ENCODE assay signal across 16 cellular contexts in the genomic region with DNA sequence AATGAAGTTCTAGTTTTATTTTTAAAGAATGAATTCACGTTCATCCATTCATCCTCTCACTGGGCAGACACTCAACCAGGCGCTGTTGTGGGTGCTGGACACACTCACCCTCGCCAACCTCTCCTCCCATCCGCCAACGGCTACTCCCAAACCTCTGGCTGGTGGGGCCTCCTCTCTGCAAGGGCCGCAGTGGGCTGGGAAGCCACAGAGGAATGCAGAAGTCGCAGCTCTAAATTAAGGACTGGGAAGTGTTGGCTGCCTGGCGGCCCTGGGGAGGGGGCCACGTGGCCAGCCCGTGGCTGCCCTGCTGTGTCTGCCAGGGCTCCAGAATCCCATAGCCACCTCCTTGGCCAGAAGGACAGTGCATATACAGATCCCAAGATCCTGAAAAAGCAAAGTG. TPM values are rescaled to one million over a fixed set of nuclear protein-coding genes. Genes with fewer than 3 reads are reported as not detected.
DNase-seq lines count a peak whose midpoint lies in the region; ATAC-seq and TF ChIP-seq lines count a peak whose summit lies in the region.
"Had no signal": no experiment of that assay in that cellular context is flagged by ENCODE, and none has a peak within 500 bp of the region (broad histone marks: within the 10 kb centered on the region; RNA-seq: fewer than 3 reads in every experiment).

No MANE protein-coding gene starts in this region.

- H3K27me3 ChIP-seq in neutrophil (no peaks in the 10 kb centered on the region), SJCRH30 (no peaks in the 10 kb centered on the region)

- peaks cover 59% of the 10 kb centered on the region for H3K36me3 Mint-ChIP-seq in T-helper 2 cell treated with Interferon-gamma antibody and Interleukin-4, amounts not matched to agents 5 μg/mL and 100 μg/mL, for 36 hours (ENCODE audit: low read depth)
- H3K36me3 Mint-ChIP-seq in activated naive CD4-positive, alpha-beta T cell treated with anti-CD3 and anti-CD28 coated beads, Interleukin-2, amount 50 U/mL, for 72 hours: peaks cover 28 to 73% of the 10 kb centered on the region in 2 donors

- DNase-seq in T-helper 2 cell treated with Interferon-gamma antibody and Interleukin-4, amounts not matched to agents 5 μg/mL and 100 μg/mL, for 36 hours (ENCODE audit: low spot score): no peak
- DNase-seq in T-helper 2 cell (no peak), SJCRH30 (no peak), NCI-H2196 (lab: John Stamatoyannopoulos, UW; ENCODE audit: unreplicated experiment) (no peak), NCI-H2171 (lab: John Stamatoyannopoulos, UW) (no peak)
- DNase-seq in activated naive CD4-positive, alpha-beta T cell treated with anti-CD3 and anti-CD28 coated beads, Interleukin-2, amount 50 U/mL, for 72 hours (ENCODE audit: low spot score in 2 of 2): no peak
- DNase-seq: effector CD4-positive, alpha-beta T cell; foreskin melanocyte; H9; IMR-90; NCI-H2081; nephron progenitor cell; NK-92 treated with Interleukin-12 subunit alpha and Interleukin-12 subunit beta, amount 100 ng/mL, for 24 hours; small intestine had no signal

- peak overlapping the region; percentile 88 for H3K4me3 Mint-ChIP-seq in T-helper 2 cell treated with Interferon-gamma antibody and Interleukin-4, amounts not matched to agents 5 μg/mL and 100 μg/mL, for 36 hours
- H3K4me3 Mint-ChIP-seq: H9, nephron progenitor cell had no signal

- H3K9me3 Mint-ChIP-seq in T-helper 2 cell treated with Interferon-gamma antibody and Interleukin-4, amounts not matched to agents 5 μg/mL and 100 μg/mL, for 36 hours: no peaks in the 10 kb centered on the region
- H3K9me3 Mint-ChIP-seq in activated naive CD4-positive, alpha-beta T cell treated with anti-CD3 and anti-CD28 coated beads, Interleukin-2, amount 50 U/mL, for 72 hours: no peaks in the 10 kb centered on the region
- H3K9me3 Mint-ChIP-seq: H9 had no signal

- peak overlapping the region; percentile 92 for H3K27ac ChIP-seq in KOPT-K1 (ENCODE audit: low read depth, low read length, poor library complexity, severe bottlenecking)
- H3K27ac ChIP-seq in neutrophil: peak overlapping the region; percentile 93
- H3K27ac ChIP-seq in SJCRH30: no peak overlapping the region

- H3K4me3 ChIP-seq in neutrophil (ENCODE audit: low read depth in 1 of 2, low read length in 1 of 2) (peak overlapping the region in 1 of 2 experiments; percentile 43), SJCRH30 (no peak overlapping the region)

- H3K4me1 ChIP-seq in neutrophil (ENCODE audit: control insufficient read depth in 1 of 2, insufficient read depth in 1 of 2, low read depth in 1 of 2, low read length in 1 of 2) (peaks cover 67 to 70% of the 10 kb centered on the region in 2 experiments), SJCRH30 (peaks cover 21% of the 10 kb centered on the region)

- H3K27ac Mint-ChIP-seq in T-helper 2 cell treated with Interferon-gamma antibody and Interleukin-4, amounts not matched to agents 5 μg/mL and 100 μg/mL, for 36 hours: peak overlapping the region; percentile 96
- peak overlapping the region; percentile 97 to 98 for H3K27ac Mint-ChIP-seq in activated naive CD4-positive, alpha-beta T cell treated with anti-CD3 and anti-CD28 coated beads, Interleukin-2, amount 50 U/mL, for 72 hours
- H3K27ac Mint-ChIP-seq: H9 had no signal

- H3K9me3 ChIP-seq in KOPT-K1 (ENCODE audit: insufficient read depth, low read length, poor library complexity, severe bottlenecking) (no peaks in the 10 kb centered on the region), neutrophil (no peaks in the 10 kb centered on the region), SJCRH30 (replicated peaks) (no peaks in the 10 kb centered on the region)

- H3K36me3 ChIP-seq in KOPT-K1 (ENCODE audit: insufficient read depth, low read length): no peaks in the 10 kb centered on the region
- H3K36me3 ChIP-seq in neutrophil: peaks cover 9% of the 10 kb centered on the region
- no peaks in the 10 kb centered on the region for H3K36me3 ChIP-seq in SJCRH30

- ATAC-seq in activated naive CD4-positive, alpha-beta T cell treated with anti-CD3 and anti-CD28 coated beads, Interleukin-2, amount 50 U/mL, for 72 hours: no peak

- no peak for TF ChIP-seq CTCF in neutrophil (IDR thresholded peaks at IDR 0.05)

- no peaks in the 10 kb centered on the region for H3K27me3 Mint-ChIP-seq in T-helper 2 cell treated with Interferon-gamma antibody and Interleukin-4, amounts not matched to agents 5 μg/mL and 100 μg/mL, for 36 hours (ENCODE audit: low read depth)

- peaks cover 65% of the 10 kb centered on the region for H3K4me1 Mint-ChIP-seq in T-helper 2 cell treated with Interferon-gamma antibody and Interleukin-4, amounts not matched to agents 5 μg/mL and 100 μg/mL, for 36 hours (ENCODE audit: low read depth)

RNA-seq across cellular contexts. Expression of gene SUSD3, which starts 6.8 kb away (rescaled TPM):
- total RNA-seq in activated naive CD4-positive, alpha-beta T cell treated with anti-CD3 and anti-CD28 coated beads, Interleukin-2, amount 50 U/mL, for 72 hours: 10 to 100 TPM; 70.7 to 81.9 TPM
- total RNA-seq in SJCRH30 (2014; rRNA removed; shearing (Covaris generic)): not detected in 2 replicates

RNA-seq across cellular contexts. Expression of gene CARD19, which starts 30.7 kb away (rescaled TPM):
- 10 to 100 TPM; 58.1 to 82.6 TPM for total RNA-seq in activated naive CD4-positive, alpha-beta T cell treated with anti-CD3 and anti-CD28 coated beads, Interleukin-2, amount 50 U/mL, for 72 hours
- 36.9 and 41.6 TPM in 2 replicates for total RNA-seq in SJCRH30 (2014; rRNA removed; shearing (Covaris generic))

Comparison
In these comparisons a context has a peak if more than half of its experiments do, and no peak if none do; other contexts are left out.
1. RNA of gene SUSD3, which starts 6.8 kb away (total RNA-seq): 70.7 to 81.9 TPM in activated naive CD4-positive, alpha-beta T cell treated with anti-CD3 and anti-CD28 coated beads, Interleukin-2, amount 50 U/mL, for 72 hours; not detected in SJCRH30; every median in the first group is over 10 times any median in the second.